In the genomic region with DNA sequence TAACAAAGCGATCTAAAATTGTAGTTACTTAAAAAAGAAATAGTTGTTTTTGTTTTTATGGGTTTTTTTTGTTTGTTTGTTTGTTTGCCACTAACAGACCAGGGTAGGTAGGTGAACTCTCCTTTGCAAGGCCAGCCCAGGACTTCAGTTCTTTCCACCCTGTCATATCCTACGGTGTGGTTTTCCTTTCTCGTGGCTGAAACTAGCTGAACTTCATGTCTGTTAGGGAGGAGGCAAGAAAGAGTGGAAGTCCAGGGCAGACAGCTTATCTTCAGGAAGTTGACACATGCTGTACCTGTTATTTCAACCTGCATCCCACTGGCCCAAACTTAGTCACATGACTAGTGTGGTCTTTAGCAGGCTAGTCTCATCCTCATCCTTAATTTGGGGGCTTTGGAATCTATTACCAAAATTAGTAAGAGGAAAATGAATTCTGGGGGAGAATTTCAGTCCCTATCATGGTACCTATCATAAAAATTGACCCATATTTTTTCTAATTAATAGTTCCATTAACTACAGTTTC, we compare ENCODE assay signal across 1 cellular context.
TF ChIP-seq lines count a peak whose summit lies in the region.

No MANE protein-coding gene starts in this region.

TF ChIP-seq in K562, 482 proteins besides CTCF, POLR2A, EP300 and RAD21 (continued from another document):
- TF ChIP-seq, protein P1, sequence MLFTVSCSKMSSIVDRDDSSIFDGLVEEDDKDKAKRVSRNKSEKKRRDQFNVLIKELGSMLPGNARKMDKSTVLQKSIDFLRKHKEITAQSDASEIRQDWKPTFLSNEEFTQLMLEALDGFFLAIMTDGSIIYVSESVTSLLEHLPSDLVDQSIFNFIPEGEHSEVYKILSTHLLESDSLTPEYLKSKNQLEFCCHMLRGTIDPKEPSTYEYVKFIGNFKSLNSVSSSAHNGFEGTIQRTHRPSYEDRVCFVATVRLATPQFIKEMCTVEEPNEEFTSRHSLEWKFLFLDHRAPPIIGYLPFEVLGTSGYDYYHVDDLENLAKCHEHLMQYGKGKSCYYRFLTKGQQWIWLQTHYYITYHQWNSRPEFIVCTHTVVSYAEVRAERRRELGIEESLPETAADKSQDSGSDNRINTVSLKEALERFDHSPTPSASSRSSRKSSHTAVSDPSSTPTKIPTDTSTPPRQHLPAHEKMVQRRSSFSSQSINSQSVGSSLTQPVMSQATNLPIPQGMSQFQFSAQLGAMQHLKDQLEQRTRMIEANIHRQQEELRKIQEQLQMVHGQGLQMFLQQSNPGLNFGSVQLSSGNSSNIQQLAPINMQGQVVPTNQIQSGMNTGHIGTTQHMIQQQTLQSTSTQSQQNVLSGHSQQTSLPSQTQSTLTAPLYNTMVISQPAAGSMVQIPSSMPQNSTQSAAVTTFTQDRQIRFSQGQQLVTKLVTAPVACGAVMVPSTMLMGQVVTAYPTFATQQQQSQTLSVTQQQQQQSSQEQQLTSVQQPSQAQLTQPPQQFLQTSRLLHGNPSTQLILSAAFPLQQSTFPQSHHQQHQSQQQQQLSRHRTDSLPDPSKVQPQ (CRISPR knock-in tag; IDR thresholded peaks at IDR 0.05; ENCODE audit: borderline replicate concordance): no peak
- TF ChIP-seq ARNT (IDR thresholded peaks at IDR 0.05) (no peak), CSDE1 (IDR thresholded peaks at IDR 0.05) (no peak), NFRKB (IDR thresholded peaks at IDR 0.05; ENCODE audit: low read depth) (no peak), ZNF316 (IDR thresholded peaks at IDR 0.05) (peak; percentile 49), ZZZ3 (IDR thresholded peaks at IDR 0.05) (no peak), RAD51 (IDR thresholded peaks at IDR 0.05; ENCODE audit: borderline replicate concordance, low read depth) (peak; percentile 58; the same call in 1 of the 2 replicates), ADNP (tag; IDR thresholded peaks at IDR 0.05) (no peak), NBN (IDR thresholded peaks at IDR 0.05; ENCODE audit: low read depth) (no peak), TOE1 (IDR thresholded peaks at IDR 0.05; ENCODE audit: borderline replicate concordance) (peak; percentile 47; the same call in 1 of the 2 replicates), TOE1 (CRISPR knock-in tag; IDR thresholded peaks at IDR 0.05; ENCODE audit: borderline replicate concordance, low read depth) (no peak), SOX6 (IDR thresholded peaks at IDR 0.05) (no peak), ZNF282 (CRISPR knock-in tag; IDR thresholded peaks at IDR 0.05) (no peak), CBX8 (IDR thresholded peaks at IDR 0.05; ENCODE audit: borderline replicate concordance, extremely low read depth, low read depth, low read length, poor library complexity, severe bottlenecking) (no peak), EHMT2 (IDR thresholded peaks at IDR 0.05) (no peak), ZNF668 (CRISPR knock-in tag; IDR thresholded peaks at IDR 0.05) (no peak), CBFB (CRISPR knock-in tag; IDR thresholded peaks at IDR 0.05) (no peak), NFYB (IDR thresholded peaks at IDR 0.05; ENCODE audit: extremely low read depth, insufficient read length) (no peak), SMAD2 (IDR thresholded peaks at IDR 0.05; ENCODE audit: low read depth, low read length) (no peak), ZNF444 (CRISPR knock-in tag; IDR thresholded peaks at IDR 0.05) (no peak), ILF3 (IDR thresholded peaks at IDR 0.05; ENCODE audit: borderline replicate concordance) (no peak), CBX2 (IDR thresholded peaks at IDR 0.05; ENCODE audit: insufficient read depth, low read length, poor library complexity, severe bottlenecking) (no peak), HNRNPK (IDR thresholded peaks at IDR 0.05; ENCODE audit: low read depth, low read length, poor library complexity, severe bottlenecking) (no peak), RBM17 (IDR thresholded peaks at IDR 0.05; ENCODE audit: borderline replicate concordance, low read depth, low read length) (no peak), NFE2 (IDR thresholded peaks at IDR 0.05; ENCODE audit: low read depth) (no peak), NFIC (IDR thresholded peaks at IDR 0.05) (no peak), SRF (CRISPR knock-in tag; IDR thresholded peaks at IDR 0.05) (no peak; a peak in 1 of 4 replicates), SMAD3 (CRISPR knock-in tag; conservative IDR thresholded peaks at IDR 0.05) (no peak), GATAD2A (IDR thresholded peaks at IDR 0.05) (no peak), RCOR1 (IDR thresholded peaks at IDR 0.05; ENCODE audit: borderline replicate concordance in 1 of 2, low read depth in 2 of 2, low read length in 2 of 2) (no peak), POLR2AphosphoS5 (IDR thresholded peaks at IDR 0.05; ENCODE audit: control insufficient read depth, insufficient read depth, low read depth, low read length) (no peak), ZNF445 (CRISPR knock-in tag; IDR thresholded peaks at IDR 0.05; ENCODE audit: low read depth) (no peak), EGR1 (conservative IDR thresholded peaks at IDR 0.05) (no peak)
- TF ChIP-seq, protein P2, sequence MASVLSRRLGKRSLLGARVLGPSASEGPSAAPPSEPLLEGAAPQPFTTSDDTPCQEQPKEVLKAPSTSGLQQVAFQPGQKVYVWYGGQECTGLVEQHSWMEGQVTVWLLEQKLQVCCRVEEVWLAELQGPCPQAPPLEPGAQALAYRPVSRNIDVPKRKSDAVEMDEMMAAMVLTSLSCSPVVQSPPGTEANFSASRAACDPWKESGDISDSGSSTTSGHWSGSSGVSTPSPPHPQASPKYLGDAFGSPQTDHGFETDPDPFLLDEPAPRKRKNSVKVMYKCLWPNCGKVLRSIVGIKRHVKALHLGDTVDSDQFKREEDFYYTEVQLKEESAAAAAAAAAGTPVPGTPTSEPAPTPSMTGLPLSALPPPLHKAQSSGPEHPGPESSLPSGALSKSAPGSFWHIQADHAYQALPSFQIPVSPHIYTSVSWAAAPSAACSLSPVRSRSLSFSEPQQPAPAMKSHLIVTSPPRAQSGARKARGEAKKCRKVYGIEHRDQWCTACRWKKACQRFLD (CRISPR knock-in tag; IDR thresholded peaks at IDR 0.05): no peak
- TF ChIP-seq, protein P3, sequence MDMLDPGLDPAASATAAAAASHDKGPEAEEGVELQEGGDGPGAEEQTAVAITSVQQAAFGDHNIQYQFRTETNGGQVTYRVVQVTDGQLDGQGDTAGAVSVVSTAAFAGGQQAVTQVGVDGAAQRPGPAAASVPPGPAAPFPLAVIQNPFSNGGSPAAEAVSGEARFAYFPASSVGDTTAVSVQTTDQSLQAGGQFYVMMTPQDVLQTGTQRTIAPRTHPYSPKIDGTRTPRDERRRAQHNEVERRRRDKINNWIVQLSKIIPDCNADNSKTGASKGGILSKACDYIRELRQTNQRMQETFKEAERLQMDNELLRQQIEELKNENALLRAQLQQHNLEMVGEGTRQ (CRISPR knock-in tag; IDR thresholded peaks at IDR 0.05): peak; percentile 19; the same call in 1 of the 2 replicates
- TF ChIP-seq, protein P4, sequence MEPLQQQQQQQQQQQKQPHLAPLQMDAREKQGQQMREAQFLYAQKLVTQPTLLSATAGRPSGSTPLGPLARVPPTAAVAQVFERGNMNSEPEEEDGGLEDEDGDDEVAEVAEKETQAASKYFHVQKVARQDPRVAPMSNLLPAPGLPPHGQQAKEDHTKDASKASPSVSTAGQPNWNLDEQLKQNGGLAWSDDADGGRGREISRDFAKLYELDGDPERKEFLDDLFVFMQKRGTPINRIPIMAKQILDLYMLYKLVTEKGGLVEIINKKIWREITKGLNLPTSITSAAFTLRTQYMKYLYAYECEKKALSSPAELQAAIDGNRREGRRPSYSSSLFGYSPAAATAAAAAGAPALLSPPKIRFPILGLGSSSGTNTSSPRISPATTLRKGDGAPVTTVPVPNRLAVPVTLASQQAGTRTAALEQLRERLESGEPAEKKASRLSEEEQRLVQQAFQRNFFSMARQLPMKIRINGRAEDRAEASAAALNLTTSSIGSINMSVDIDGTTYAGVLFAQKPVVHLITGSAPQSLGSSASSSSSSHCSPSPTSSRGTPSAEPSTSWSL (CRISPR knock-in tag; IDR thresholded peaks at IDR 0.05; ENCODE audit: borderline replicate concordance): no peak
- TF ChIP-seq, protein P5, sequence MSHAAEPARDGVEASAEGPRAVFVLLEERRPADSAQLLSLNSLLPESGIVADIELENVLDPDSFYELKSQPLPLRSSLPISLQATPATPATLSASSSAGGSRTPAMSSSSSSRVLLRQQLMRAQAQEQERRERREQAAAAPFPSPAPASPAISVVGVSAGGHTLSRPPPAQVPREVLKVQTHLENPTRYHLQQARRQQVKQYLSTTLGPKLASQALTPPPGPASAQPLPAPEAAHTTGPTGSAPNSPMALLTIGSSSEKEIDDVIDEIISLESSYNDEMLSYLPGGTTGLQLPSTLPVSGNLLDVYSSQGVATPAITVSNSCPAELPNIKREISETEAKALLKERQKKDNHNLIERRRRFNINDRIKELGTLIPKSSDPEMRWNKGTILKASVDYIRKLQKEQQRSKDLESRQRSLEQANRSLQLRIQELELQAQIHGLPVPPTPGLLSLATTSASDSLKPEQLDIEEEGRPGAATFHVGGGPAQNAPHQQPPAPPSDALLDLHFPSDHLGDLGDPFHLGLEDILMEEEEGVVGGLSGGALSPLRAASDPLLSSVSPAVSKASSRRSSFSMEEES (CRISPR knock-in tag; IDR thresholded peaks at IDR 0.05): peak; percentile 87
- TF ChIP-seq, protein P6, sequence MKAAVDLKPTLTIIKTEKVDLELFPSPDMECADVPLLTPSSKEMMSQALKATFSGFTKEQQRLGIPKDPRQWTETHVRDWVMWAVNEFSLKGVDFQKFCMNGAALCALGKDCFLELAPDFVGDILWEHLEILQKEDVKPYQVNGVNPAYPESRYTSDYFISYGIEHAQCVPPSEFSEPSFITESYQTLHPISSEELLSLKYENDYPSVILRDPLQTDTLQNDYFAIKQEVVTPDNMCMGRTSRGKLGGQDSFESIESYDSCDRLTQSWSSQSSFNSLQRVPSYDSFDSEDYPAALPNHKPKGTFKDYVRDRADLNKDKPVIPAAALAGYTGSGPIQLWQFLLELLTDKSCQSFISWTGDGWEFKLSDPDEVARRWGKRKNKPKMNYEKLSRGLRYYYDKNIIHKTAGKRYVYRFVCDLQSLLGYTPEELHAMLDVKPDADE (conservative IDR thresholded peaks at IDR 0.05; ENCODE audit: control insufficient read depth, low read depth, low read length): no peak
- TF ChIP-seq, protein P7, sequence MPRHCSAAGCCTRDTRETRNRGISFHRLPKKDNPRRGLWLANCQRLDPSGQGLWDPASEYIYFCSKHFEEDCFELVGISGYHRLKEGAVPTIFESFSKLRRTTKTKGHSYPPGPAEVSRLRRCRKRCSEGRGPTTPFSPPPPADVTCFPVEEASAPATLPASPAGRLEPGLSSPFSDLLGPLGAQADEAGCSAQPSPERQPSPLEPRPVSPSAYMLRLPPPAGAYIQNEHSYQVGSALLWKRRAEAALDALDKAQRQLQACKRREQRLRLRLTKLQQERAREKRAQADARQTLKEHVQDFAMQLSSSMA (CRISPR knock-in tag; IDR thresholded peaks at IDR 0.05): no peak
- TF ChIP-seq, protein P8, sequence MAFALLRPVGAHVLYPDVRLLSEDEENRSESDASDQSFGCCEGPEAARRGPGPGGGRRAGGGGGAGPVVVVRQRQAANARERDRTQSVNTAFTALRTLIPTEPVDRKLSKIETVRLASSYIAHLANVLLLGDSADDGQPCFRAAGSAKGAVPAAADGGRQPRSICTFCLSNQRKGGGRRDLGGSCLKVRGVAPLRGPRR (CRISPR knock-in tag; IDR thresholded peaks at IDR 0.05): no peak
